Comparison of ENCODE assay signal across 9 cellular contexts in genomic region chr19:49761625-49762311, GRCh38. TPM values are rescaled to one million over a fixed set of nuclear protein-coding genes. Genes with fewer than 3 reads are reported as not detected.
DNase-seq lines count a peak whose midpoint lies in the region; FAIRE-seq and TF ChIP-seq lines count a peak whose summit lies in the region.
"Had no signal": no experiment of that assay in that cellular context is flagged by ENCODE, and none has a peak within 500 bp of the region (broad histone marks: within the 10 kb centered on the region; RNA-seq: fewer than 3 reads in every experiment).

No MANE protein-coding gene starts in this region.

- TF ChIP-seq CTCF in AG10803 (conservative IDR thresholded peaks at IDR 0.05; ENCODE audit: low read length) (peak; percentile 46), astrocyte of the cerebellum (IDR thresholded peaks at IDR 0.05; ENCODE audit: low read depth, low read length, missing control alignments) (peak; percentile 8)

- no peak for FAIRE-seq in urothelium cell line (lab: Jason Lieb, UNC)
- FAIRE-seq: small intestine had no signal

- H3K4me3 ChIP-seq in AG10803 (ENCODE audit: low read length): no peak overlapping the region
- no peak overlapping the region for H3K4me3 ChIP-seq in astrocyte of the cerebellum (ENCODE audit: low read depth, low read length)

- DNase-seq in AG10803 (ENCODE audit: low read depth) (peak; percentile 67), Kasumi-1 (lab: John Stamatoyannopoulos, UW) (peak; percentile 57 to 65), astrocyte of the cerebellum (ENCODE audit: low read depth) (no peak), lung microvascular endothelial cell (ENCODE audit: low read depth in 2 of 2) (peak; percentile 31 to 82), NCI-H187 (lab: John Stamatoyannopoulos, UW) (no peak), NCI-H748 treated with DMSO at 0.1 percent for 48 hours (lab: John Stamatoyannopoulos, UW) (no peak), urothelium cell line (ENCODE audit: low spot score) (no peak)
- DNase-seq in stimulated activated CD4-positive, alpha-beta T cell treated with anti-CD3 and anti-CD28 coated beads, Interleukin-4, amount 100 ng/mL, for 24 hours: no peak
- DNase-seq: small intestine had no signal

- in situ Hi-C loops in astrocyte of the cerebellum (cut with HindIII; ENCODE audit: low sequenced_read_pairs): no loop called here

RNA-seq across cellular contexts. Expression of gene TSKS, which starts 1.3 kb away (rescaled TPM):
- total RNA-seq in lung microvascular endothelial cell: under 0.01 TPM in 2 replicates

RNA-seq across cellular contexts. Expression of gene AP2A1, which starts 5.0 kb away (rescaled TPM):
- 37.1 and 41.6 TPM in 2 replicates for total RNA-seq in lung microvascular endothelial cell

RNA-seq across cellular contexts. Expression of gene FUZ, which starts 51.3 kb away (rescaled TPM):
- 11.6 and 14.3 TPM in 2 replicates for total RNA-seq in lung microvascular endothelial cell

RNA-seq across cellular contexts. Expression of gene MED25, which starts 56.3 kb away (rescaled TPM):
- total RNA-seq in lung microvascular endothelial cell: 7.6 and 9.9 TPM in 2 replicates

Comparison
In these comparisons a context has a peak if more than half of its experiments do, and no peak if none do; other contexts are left out.
1. DNase-seq: peak in AG10803 (single experiment), Kasumi-1 (2 of 2) and lung microvascular endothelial cell (2 of 2); none in astrocyte of the cerebellum (single experiment), NCI-H187 (0 of 2), NCI-H748 treated with DMSO at 0.1 percent for 48 hours (single experiment), urothelium cell line (single experiment) and stimulated activated CD4-positive, alpha-beta T cell treated with anti-CD3 and anti-CD28 coated beads, Interleukin-4, amount 100 ng/mL, for 24 hours (single experiment).